8 cellular contexts compared by ENCODE assay signal in genomic region chr5:56479701-56480304, GRCh38.
DNase-seq lines count a peak whose midpoint lies in the region; ATAC-seq, FAIRE-seq and TF ChIP-seq lines count a peak whose summit lies in the region.

No MANE protein-coding gene starts in this region.

- POLR2A ChIA-PET in endothelial cell of umbilical vein (lab: Charles Lee) = no interaction called here

- no peaks in the 10 kb centered on the region for H3K9me1 ChIP-seq in endothelial cell of umbilical vein (replicated peaks; ENCODE audit: control insufficient read depth, extremely low read depth, insufficient read depth, low read length)

- dilution Hi-C loops in endothelial cell of umbilical vein (cut with MboI; ENCODE audit: extremely low pct_ligation_motif_present, low sequenced_read_pairs) = no loop called here

- H3K4me2 ChIP-seq in endothelial cell of umbilical vein (ENCODE audit: insufficient read depth, low read length) = peak overlapping the region; percentile 51

- no peaks in the 10 kb centered on the region for H3K9me3 ChIP-seq in heart left ventricle
- no peaks in the 10 kb centered on the region for H3K9me3 ChIP-seq in endothelial cell of umbilical vein (replicated peaks; ENCODE audit: control insufficient read depth, insufficient read depth, low read length)
- H3K9me3 ChIP-seq in ovary = no peaks in the 10 kb centered on the region

- no peak for TF ChIP-seq CTCF in heart left ventricle (IDR thresholded peaks at IDR 0.05)
- no peak for TF ChIP-seq CTCF in endothelial cell of umbilical vein (IDR thresholded peaks at IDR 0.05; ENCODE audit: extremely low read depth in 1 of 2, insufficient read depth in 1 of 2, low read depth in 1 of 2, low read length in 2 of 2)
- TF ChIP-seq CTCF in ovary (IDR thresholded peaks at IDR 0.05) = no peak

- CTCF ChIA-PET in endothelial cell of umbilical vein (lab: Charles Lee) = interaction anchor here (0.9 to 1.7 kb wide), 4 partner anchors 22 to 357 kb away, joined by 3 to 4 read pairs (median 3); no protein-coding TSS in a partner anchor

- H3K4me3 ChIP-seq in heart left ventricle (peak overlapping the region in 9 of 12 donors; percentile 51 to 79 (median 68)), endothelial cell of umbilical vein (replicated peaks in 1 of 3; ENCODE audit: insufficient read depth in 1 of 3, low read depth in 1 of 3, low read length in 3 of 3) (peak overlapping the region in 2 of 3 experiments; percentile 35 to 44), ovary (peak overlapping the region; percentile 64)

- H4K20me1 ChIP-seq in endothelial cell of umbilical vein (replicated peaks; ENCODE audit: control insufficient read depth, extremely low read depth, insufficient read depth, low read length) = no peaks in the 10 kb centered on the region

- BruUV-seq in endothelial cell of umbilical vein (replicated peaks; lab: Mats Ljungman, UMichigan) = no TSS peak

- intact Hi-C loops in heart left ventricle (cut with DNase I) = loop anchor here in 9 of 10 donors (2.0 to 10.0 kb wide), 9 partner anchors 107 to 355 kb away; partner anchors contain the start of gene MAP3K1 (in 6 of the 9)
- intact Hi-C loops in left ventricle myocardium superior (cut with micrococcal nuclease) = no loop called here
- intact Hi-C loops in endothelial cell of umbilical vein (cut with micrococcal nuclease) = loop anchor here (2.0 kb wide), 2 partner anchors 201 to 335 kb away; partner anchors contain the start of gene MAP3K1
- intact Hi-C loops in ovary (cut with DNase I) = loop anchor here in 2 of 4 donors (10.0 kb wide), 2 partner anchors 125 to 335 kb away; partner anchors contain the start of gene MAP3K1 (in 1 of the 2)

- TF ChIP-seq POLR2A in heart left ventricle (IDR thresholded peaks at IDR 0.05) (no peak), endothelial cell of umbilical vein (IDR thresholded peaks at IDR 0.05; ENCODE audit: low read depth, low read length) (no peak), ovary (IDR thresholded peaks at IDR 0.05) (no peak)

- H3K36me3 ChIP-seq in heart left ventricle (no peaks in the 10 kb centered on the region), endothelial cell of umbilical vein (ENCODE audit: control insufficient read depth in 2 of 2, extremely low read depth in 1 of 2, insufficient read depth in 2 of 2, low read length in 2 of 2) (no peaks in the 10 kb centered on the region), ovary (no peaks in the 10 kb centered on the region)

- TF ChIP-seq EP300 in ovary (IDR thresholded peaks at IDR 0.05) = no peak

- H3K27ac ChIP-seq in heart left ventricle (peak overlapping the region; percentile 88 to 98 (median 94)), endothelial cell of umbilical vein (ENCODE audit: insufficient read depth, low read depth, low read length) (no peak overlapping the region), ovary (peak overlapping the region; percentile 80 to 96)

- peaks cover 4 to 58% (median 24%) of the 10 kb centered on the region in 12 donors for H3K4me1 ChIP-seq in heart left ventricle
- peaks cover 12% of the 10 kb centered on the region for H3K4me1 ChIP-seq in endothelial cell of umbilical vein (ENCODE audit: control insufficient read depth, extremely low read depth, insufficient read depth, low read length)
- peaks cover 16% of the 10 kb centered on the region for H3K4me1 ChIP-seq in ovary (ENCODE audit: insufficient read depth)

- DNase-seq in heart left ventricle = no peak
- DNase-seq in left ventricle myocardium superior = no peak
- peak; percentile 13 for DNase-seq in T-helper 9 cell
- DNase-seq in endothelial cell of umbilical vein (ENCODE audit: low read depth, low spot score) = peak; percentile 19
- DNase-seq in ovary = peak in 3 of 5 donors; percentile 33 to 46 (median 34)
- DNase-seq in NCI-H2107 (lab: John Stamatoyannopoulos, UW) = no peak

- no peaks in the 10 kb centered on the region for H3K79me2 ChIP-seq in endothelial cell of umbilical vein (ENCODE audit: control insufficient read depth, insufficient read depth, low read length)

- H3K27me3 ChIP-seq in heart left ventricle (no peaks in the 10 kb centered on the region), endothelial cell of umbilical vein (ENCODE audit: control insufficient read depth in 2 of 2, insufficient read depth in 2 of 2, low read length in 2 of 2) (no peaks in the 10 kb centered on the region), ovary (no peaks in the 10 kb centered on the region)

- FAIRE-seq in endothelial cell of umbilical vein (lab: Jason Lieb, UNC) = no peak

- ATAC-seq in heart left ventricle (peak in 2 of 4 donors; percentile 1), left ventricle myocardium superior (no peak), HG03469 (IDR thresholded peaks at IDR 0.05; ENCODE audit: unreplicated experiment) (no peak), GM21528 (IDR thresholded peaks at IDR 0.05; ENCODE audit: low FRiP score, unreplicated experiment) (no peak)

- H2AFZ ChIP-seq in endothelial cell of umbilical vein (ENCODE audit: low read depth, low read length) = peak overlapping the region; percentile 85

- no peak overlapping the region for H3K9ac ChIP-seq in endothelial cell of umbilical vein (replicated peaks; ENCODE audit: extremely low read depth, insufficient read depth, low read length)

- WGBS in heart left ventricle, 4 donors = 38 to 48% (median 45%) methylated on average over 12 of the region's 12 CpGs
- 8 to 11% (median 11%) methylated on average over 12 of the region's 12 CpGs for WGBS in ovary, 3 donors

TF ChIP-seq in endothelial cell of umbilical vein, 7 proteins besides CTCF, POLR2A, EP300 and RAD21:
- no peak for TF ChIP-seq FOS (IDR thresholded peaks at IDR 0.05; ENCODE audit: borderline replicate concordance, insufficient read depth, low read length)
- TF ChIP-seq, protein P1, sequence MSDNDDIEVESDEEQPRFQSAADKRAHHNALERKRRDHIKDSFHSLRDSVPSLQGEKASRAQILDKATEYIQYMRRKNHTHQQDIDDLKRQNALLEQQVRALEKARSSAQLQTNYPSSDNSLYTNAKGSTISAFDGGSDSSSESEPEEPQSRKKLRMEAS (IDR thresholded peaks at IDR 0.05; ENCODE audit: insufficient read depth, insufficient read length) = no peak
- no peak for TF ChIP-seq MYC (IDR thresholded peaks at IDR 0.05; ENCODE audit: low read depth, low read length)
- TF ChIP-seq JUN (IDR thresholded peaks at IDR 0.05; ENCODE audit: borderline replicate concordance, insufficient read depth, insufficient read length, low read depth) = no peak
- no peak for TF ChIP-seq EZH2 (IDR thresholded peaks at IDR 0.05; ENCODE audit: borderline replicate concordance, low read depth, low read length, severe bottlenecking)
- TF ChIP-seq POLR2AphosphoS5 (IDR thresholded peaks at IDR 0.05; ENCODE audit: insufficient read depth, low read depth, low read length) = no peak
- no peak for TF ChIP-seq GATA2 (IDR thresholded peaks at IDR 0.05; ENCODE audit: insufficient read depth, insufficient read length, low read depth, low read length)

Comparison
In these comparisons a context has a peak if more than half of its experiments do, and no peak if none do; other contexts are left out.
1. DNase-seq: peak in T-helper 9 cell (single experiment), endothelial cell of umbilical vein (single experiment) and ovary (3 of 5); none in heart left ventricle (0 of 5), left ventricle myocardium superior (single experiment) and NCI-H2107 (single experiment).
2. Peak in every context shown above with its lines, with median percentiles within 50 percentile points of each other: H3K4me3 ChIP-seq.